ENCODE assay signal across 11 cellular contexts in the genomic region with DNA sequence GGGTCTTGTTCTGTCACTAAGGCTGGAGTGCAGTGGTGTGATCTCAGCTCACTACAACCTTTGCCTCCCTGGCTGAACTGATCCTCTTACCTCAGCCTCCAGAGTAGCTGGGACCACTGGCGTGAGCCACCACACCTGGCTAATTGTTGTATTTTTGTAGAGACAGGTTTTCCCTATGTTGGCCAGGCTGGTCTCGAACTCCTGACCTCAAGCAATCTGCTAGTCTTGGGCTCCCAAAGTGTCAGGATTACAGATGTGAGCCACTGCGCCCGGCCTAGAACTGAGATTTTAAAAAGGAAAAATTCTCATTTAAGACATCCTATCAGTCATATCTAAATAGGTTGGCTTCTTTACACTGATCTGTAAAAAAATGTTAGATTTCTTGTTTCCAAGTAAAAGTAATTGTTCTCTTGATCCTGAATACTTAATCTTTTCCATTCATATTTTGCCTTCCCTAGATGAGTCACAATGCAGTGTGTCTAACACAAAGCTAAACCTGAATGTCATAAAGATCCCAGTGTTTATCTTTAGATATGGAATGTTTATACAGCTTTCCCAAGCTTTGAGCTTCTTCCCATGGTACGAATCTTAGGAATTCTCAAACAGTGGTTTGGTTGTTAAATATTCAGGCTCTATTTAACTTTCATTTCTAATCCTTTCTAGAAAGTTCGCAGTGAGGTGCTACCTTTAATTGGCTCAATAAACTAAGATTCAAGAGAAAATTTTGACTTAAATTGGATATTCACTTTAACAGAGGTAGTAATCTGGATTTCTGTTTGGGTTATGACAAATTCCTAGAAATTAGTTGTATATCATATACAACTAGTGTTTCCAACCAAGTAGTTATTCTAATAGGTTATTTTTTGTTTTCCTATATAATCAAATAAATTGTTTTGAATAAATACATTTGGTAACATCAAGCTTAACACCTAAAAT. TPM values are rescaled to one million over a fixed set of nuclear protein-coding genes. Genes with fewer than 3 reads are reported as not detected.
A peak's percentile ranks its signal among the peaks of the same experiment; 100 is the strongest.
DNase-seq lines count a peak whose midpoint lies in the region; ATAC-seq lines count a peak whose summit lies in the region.
"Had no signal": no experiment of that assay in that cellular context is flagged by ENCODE, and none has a peak within 500 bp of the region (broad histone marks: within the 10 kb centered on the region; RNA-seq: fewer than 3 reads in every experiment).

No MANE protein-coding gene starts in this region.

- peak overlapping the region; percentile 58 for H3K27ac ChIP-seq in HUES48 (ENCODE audit: low read depth, low read length)
- H3K27ac ChIP-seq in urinary bladder (ENCODE audit: low read depth): peak overlapping the region; percentile 45

- H3K27me3 Mint-ChIP-seq in activated CD8-positive, alpha-beta memory T cell treated with anti-CD3 and anti-CD28 coated beads, Interleukin-2, amount 10 ng/mL, durations not matched to agents 7 days and 5 days: peaks cover 31% of the 10 kb centered on the region

- no peak overlapping the region for H3K4me3 ChIP-seq in HUES48 (ENCODE audit: low read depth, low read length)
- no peak overlapping the region for H3K4me3 ChIP-seq in urinary bladder (ENCODE audit: low read depth, low read length)

- H3K27me3 ChIP-seq in HUES48 (ENCODE audit: control insufficient read depth, insufficient read depth, low read length): no peaks in the 10 kb centered on the region

- no peaks in the 10 kb centered on the region for H3K36me3 Mint-ChIP-seq in activated CD8-positive, alpha-beta memory T cell treated with anti-CD3 and anti-CD28 coated beads, Interleukin-2, amount 10 ng/mL, durations not matched to agents 7 days and 5 days
- H3K36me3 Mint-ChIP-seq: stimulated activated effector memory CD8-positive, alpha-beta T cell treated with anti-CD3 and anti-CD28 coated beads, Interleukin-12 subunit alpha, Interleukin-12 subunit beta, amount 100 ng/mL, for 72 hours had no signal

- H3K4me1 ChIP-seq in HUES48 (ENCODE audit: control insufficient read depth, insufficient read depth, low read length) (no peaks in the 10 kb centered on the region), urinary bladder (ENCODE audit: insufficient read depth) (no peaks in the 10 kb centered on the region)

- H3K9me3 Mint-ChIP-seq in activated CD8-positive, alpha-beta memory T cell treated with anti-CD3 and anti-CD28 coated beads, Interleukin-2, amount 10 ng/mL, durations not matched to agents 7 days and 5 days (ENCODE audit: low read depth): no peaks in the 10 kb centered on the region
- H3K9me3 Mint-ChIP-seq: stimulated activated effector memory CD8-positive, alpha-beta T cell treated with anti-CD3 and anti-CD28 coated beads, Interleukin-12 subunit alpha, Interleukin-12 subunit beta, amount 100 ng/mL, for 72 hours had no signal

- no peaks in the 10 kb centered on the region for H3K4me1 Mint-ChIP-seq in activated CD8-positive, alpha-beta memory T cell treated with anti-CD3 and anti-CD28 coated beads, Interleukin-2, amount 10 ng/mL, durations not matched to agents 7 days and 5 days
- H3K4me1 Mint-ChIP-seq: stimulated activated effector memory CD8-positive, alpha-beta T cell treated with anti-CD3 and anti-CD28 coated beads, Interleukin-12 subunit alpha, Interleukin-12 subunit beta, amount 100 ng/mL, for 72 hours had no signal

- CTCF ChIA-PET in activated CD8-positive, alpha-beta memory T cell treated with anti-CD3 and anti-CD28 coated beads, Interleukin-2, amount 10 ng/mL, durations not matched to agents 7 days and 5 days (lab: Charles Lee): no interaction called here

- no peaks in the 10 kb centered on the region for H3K9me3 ChIP-seq in HUES48 (ENCODE audit: control insufficient read depth, insufficient read depth, low read length)

- 39% methylated on average over 6 of the region's 6 CpGs for WGBS in urinary bladder

- H3K27ac Mint-ChIP-seq in activated CD8-positive, alpha-beta memory T cell treated with anti-CD3 and anti-CD28 coated beads, Interleukin-2, amount 10 ng/mL, durations not matched to agents 7 days and 5 days: no peak overlapping the region
- H3K27ac Mint-ChIP-seq: stimulated activated effector memory CD8-positive, alpha-beta T cell treated with anti-CD3 and anti-CD28 coated beads, Interleukin-12 subunit alpha, Interleukin-12 subunit beta, amount 100 ng/mL, for 72 hours had no signal

- ATAC-seq in activated CD8-positive, alpha-beta memory T cell treated with anti-CD3 and anti-CD28 coated beads, Interleukin-2, amount 10 ng/mL, durations not matched to agents 7 days and 5 days: no peak
- ATAC-seq: stimulated activated effector memory CD8-positive, alpha-beta T cell treated with anti-CD3 and anti-CD28 coated beads, Interleukin-12 subunit alpha, Interleukin-12 subunit beta, amount 100 ng/mL, for 72 hours had no signal

- no peak overlapping the region for H3K4me3 Mint-ChIP-seq in activated CD8-positive, alpha-beta memory T cell treated with anti-CD3 and anti-CD28 coated beads, Interleukin-2, amount 10 ng/mL, durations not matched to agents 7 days and 5 days
- H3K4me3 Mint-ChIP-seq: stimulated activated effector memory CD8-positive, alpha-beta T cell treated with anti-CD3 and anti-CD28 coated beads, Interleukin-12 subunit alpha, Interleukin-12 subunit beta, amount 100 ng/mL, for 72 hours had no signal

- no peaks in the 10 kb centered on the region for H3K36me3 ChIP-seq in HUES48 (ENCODE audit: control insufficient read depth, insufficient read depth, low read length)
- H3K36me3 ChIP-seq in urinary bladder (ENCODE audit: insufficient read depth): no peaks in the 10 kb centered on the region

- H3K9ac ChIP-seq in HUES48 (ENCODE audit: low read depth, low read length): no peak overlapping the region

- DNase-seq in astrocyte of the hippocampus (ENCODE audit: low read depth, low spot score) (peak; percentile 81), glomerular endothelial cell (ENCODE audit: extremely low read depth, low read depth, low spot score) (peak; percentile 91), NCI-H1417 (lab: John Stamatoyannopoulos, UW) (no peak)
- no peak for DNase-seq in activated CD4-positive, alpha-beta T cell treated with anti-CD3 and anti-CD28 coated beads, Interleukin-2, amount 50 U/mL, for 4 hours
- no peak for DNase-seq in activated CD8-positive, alpha-beta memory T cell treated with anti-CD3 and anti-CD28 coated beads, Interleukin-2, amount 10 ng/mL, durations not matched to agents 7 days and 5 days
- DNase-seq: DMS79, NCI-H2081, T1000 had no signal

RNA-seq across cellular contexts. Expression of gene LAMB1, which starts 12.1 kb away (rescaled TPM):
- total RNA-seq in glomerular endothelial cell (458 and 732 TPM in 2 replicates), urinary bladder (323 TPM)
- 233 TPM for polyA plus RNA-seq in urinary bladder
- not detected for total RNA-seq in activated CD8-positive, alpha-beta memory T cell treated with anti-CD3 and anti-CD28 coated beads, Interleukin-2, amount 10 ng/mL, durations not matched to agents 7 days and 5 days

Comparison
In these comparisons a context has a peak if more than half of its experiments do, and no peak if none do; other contexts are left out.
1. DNase-seq: peak in astrocyte of the hippocampus (single experiment) and glomerular endothelial cell (single experiment); none in activated CD4-positive, alpha-beta T cell treated with anti-CD3 and anti-CD28 coated beads, Interleukin-2, amount 50 U/mL, for 4 hours (0 of 2), activated CD8-positive, alpha-beta memory T cell treated with anti-CD3 and anti-CD28 coated beads, Interleukin-2, amount 10 ng/mL, durations not matched to agents 7 days and 5 days (single experiment) and NCI-H1417 (0 of 3).
2. RNA of gene LAMB1, which starts 12.1 kb away (total RNA-seq): 458 to 732 TPM in glomerular endothelial cell and 323 TPM in urinary bladder (single experiment); not detected in activated CD8-positive, alpha-beta memory T cell treated with anti-CD3 and anti-CD28 coated beads, Interleukin-2, amount 10 ng/mL, durations not matched to agents 7 days and 5 days; every median in the first group is over 100 times any median in the second.